ENCODE assay signal across 19 cellular contexts in genomic region chr6:33292996-33293682, GRCh38.
"Had no signal": no experiment of that assay in that cellular context is flagged by ENCODE, and none has a peak within 500 bp of the region (broad histone marks: within the 10 kb centered on the region; RNA-seq: fewer than 3 reads in every experiment).

No MANE protein-coding gene starts in this region.

- DNase-seq: activated CD4-positive, alpha-beta T cell treated with anti-CD3 and anti-CD28 coated beads for 48 hours; activated CD8-positive, alpha-beta T cell treated with anti-CD3 and anti-CD28 coated beads, Interleukin-2, amount 10 ng/mL, durations not matched to agents 7 days and 5 days; activated effector memory CD4-positive, alpha-beta T cell treated with Interleukin-2 at 50 U/mL for 16 hours; anterior cingulate cortex; brain microvascular endothelial cell; cortex of kidney; effector CD4-positive, alpha-beta T cell; esophagus squamous epithelium; mesenchymal stem cell; natural killer cell; psoas muscle; T-helper 17 cell; trophoblast cell had no signal

- H3K9me3 Mint-ChIP-seq: activated naive CD4-positive, alpha-beta T cell treated with anti-CD3 and anti-CD28 coated beads, Interleukin-2, amount 50 U/mL, for 24 hours; central memory CD8-positive, alpha-beta T cell; natural killer cell; stimulated activated naive CD8-positive, alpha-beta T cell treated with anti-CD3 and anti-CD28 coated beads, Interleukin-15, Interleukin-2, amounts not matched to agents 100 ng/mL and 50 ng/mL, for 24 hours; WTC11 had no signal

- H3K27ac ChIP-seq: brain microvascular endothelial cell, esophagus squamous epithelium, psoas muscle, suprapubic skin had no signal

- H3K27me3 Mint-ChIP-seq: activated naive CD4-positive, alpha-beta T cell treated with anti-CD3 and anti-CD28 coated beads, Interleukin-2, amount 50 U/mL, for 24 hours; central memory CD8-positive, alpha-beta T cell; stimulated activated naive CD8-positive, alpha-beta T cell treated with anti-CD3 and anti-CD28 coated beads, Interleukin-15, Interleukin-2, amounts not matched to agents 100 ng/mL and 50 ng/mL, for 24 hours; T-helper 17 cell had no signal

- H3K27me3 ChIP-seq: brain microvascular endothelial cell, esophagus squamous epithelium, suprapubic skin had no signal

- ATAC-seq: activated CD8-positive, alpha-beta T cell treated with anti-CD3 and anti-CD28 coated beads, Interleukin-2, amount 10 ng/mL, durations not matched to agents 7 days and 5 days; natural killer cell; psoas muscle; sciatic nerve; T-helper 17 cell; WTC11 had no signal

- H3K36me3 Mint-ChIP-seq: natural killer cell had no signal

- H3K4me3 Mint-ChIP-seq: activated CD8-positive, alpha-beta T cell treated with anti-CD3 and anti-CD28 coated beads, Interleukin-2, amount 10 ng/mL, durations not matched to agents 7 days and 5 days; activated naive CD4-positive, alpha-beta T cell treated with anti-CD3 and anti-CD28 coated beads, Interleukin-2, amount 50 U/mL, for 24 hours; central memory CD8-positive, alpha-beta T cell; stimulated activated naive CD8-positive, alpha-beta T cell treated with anti-CD3 and anti-CD28 coated beads, Interleukin-15, Interleukin-2, amounts not matched to agents 100 ng/mL and 50 ng/mL, for 24 hours; T-helper 17 cell; WTC11 had no signal

- H3K4me3 ChIP-seq: esophagus squamous epithelium, psoas muscle, suprapubic skin had no signal

- H3K27ac Mint-ChIP-seq: activated naive CD4-positive, alpha-beta T cell treated with anti-CD3 and anti-CD28 coated beads, Interleukin-2, amount 50 U/mL, for 24 hours; natural killer cell; T-helper 17 cell; WTC11 had no signal

- H3K9me3 ChIP-seq: esophagus squamous epithelium, psoas muscle, suprapubic skin had no signal
